In genomic region chr7:134316539-134317344, GRCh38 we compare ENCODE assay signal across 8 cellular contexts. TPM values are rescaled to one million over a fixed set of nuclear protein-coding genes. Genes with fewer than 3 reads are reported as not detected.
DNase-seq lines count a peak whose midpoint lies in the region; ATAC-seq, FAIRE-seq and TF ChIP-seq lines count a peak whose summit lies in the region.

TSS of gene SLC35B4 (minus strand) at chr7:134316930. CDS start at chr7:134316751, 179 bp downstream.

- H3K4me3 ChIP-seq in prostate gland, result peak within 1 kb of the TSS; percentile 65 to 86

- H3K9me3 ChIP-seq in T-helper 17 cell (ENCODE audit: control insufficient read depth, low read length, poor library complexity, severe bottlenecking), result no peaks in the 10 kb centered on the region
- no peaks in the 10 kb centered on the region for H3K9me3 ChIP-seq in prostate gland

- under 1% methylated on average over 63 of the region's 69 CpGs for WGBS in prostate gland

- ATAC-seq in HG02885 (IDR thresholded peaks at IDR 0.05; ENCODE audit: poor library complexity, unreplicated experiment) (peak; percentile 99), T-helper 17 cell (peak; percentile 98), left ventricle myocardium superior (peak; percentile 100)

- intact Hi-C loops in left ventricle myocardium superior (cut with micrococcal nuclease) (no loop called here), prostate gland (cut with DNase I) (loop anchor here (10.0 kb wide), 1 partner anchor 192 kb away; the partner anchor contains the start of gene LRGUK)

- DNase-seq in NCI-H1694 treated with DMSO at 0.1 percent for 48 hours (lab: John Stamatoyannopoulos, UW) (peak; percentile 96), T-helper 17 cell (peak; percentile 86 to 88 (median 88)), left ventricle myocardium superior (peak; percentile 97), prostate gland (ENCODE audit: low spot score) (peak; percentile 98), urothelium cell line (ENCODE audit: low spot score) (peak; percentile 94)

- FAIRE-seq in urothelium cell line (lab: Jason Lieb, UNC), result no peak

- H3K36me3 ChIP-seq in prostate gland, result no peaks in the 10 kb centered on the region

- H3K27ac ChIP-seq in angular gyrus (ENCODE audit: low read depth, low read length), result peak within 1 kb of the TSS; percentile 52
- H3K27ac ChIP-seq in prostate gland, result peak within 1 kb of the TSS; percentile 82 to 87

- H3K27me3 ChIP-seq in prostate gland (replicated peaks; ENCODE audit: insufficient read depth), result no peaks in the 10 kb centered on the region

- peaks cover 3% of the 10 kb centered on the region for H3K4me1 ChIP-seq in prostate gland (replicated peaks)

- H3K36me3 Mint-ChIP-seq in T-helper 17 cell (ENCODE audit: low read depth), result peaks cover 2% of the 10 kb centered on the region

- H3K4me1 Mint-ChIP-seq in T-helper 17 cell, result peaks cover 12% of the 10 kb centered on the region

- peaks cover 12% of the 10 kb centered on the region for H3K27me3 Mint-ChIP-seq in T-helper 17 cell

- peak within 1 kb of the TSS; percentile 86 for H3K27ac Mint-ChIP-seq in T-helper 17 cell

- peak in 3 of 4 experiments; percentile 5 to 57 (median 51) for TF ChIP-seq CTCF in prostate gland (IDR thresholded peaks at IDR 0.05)

- peak within 1 kb of the TSS; percentile 95 for H3K4me3 Mint-ChIP-seq in T-helper 17 cell

- TF ChIP-seq POLR2A in GM15510 (IDR thresholded peaks at IDR 0.05; ENCODE audit: borderline replicate concordance, extremely low read depth, insufficient read length), result peak; percentile 59
- TF ChIP-seq POLR2A in prostate gland (IDR thresholded peaks at IDR 0.05), result no peak

RNA-seq across cellular contexts. Expression of gene SLC35B4, which starts in this region (rescaled TPM):
- 10 to 100 TPM; 11.6 to 13.9 TPM for total RNA-seq in T-helper 17 cell
- total RNA-seq in left ventricle myocardium superior, result 4.3 TPM
- total RNA-seq in prostate gland, result 10 to 100 TPM in 1 of 2 donors, 1 to 10 TPM in 1; 6.4 to 20.6 TPM

Comparison
In these comparisons a context has a peak if more than half of its experiments do, and no peak if none do; other contexts are left out.
1. Peak in every context shown above with its lines: DNase-seq, ATAC-seq, H3K4me3 ChIP-seq and H3K27ac ChIP-seq.